13 cellular contexts compared by ENCODE assay signal in the genomic region with DNA sequence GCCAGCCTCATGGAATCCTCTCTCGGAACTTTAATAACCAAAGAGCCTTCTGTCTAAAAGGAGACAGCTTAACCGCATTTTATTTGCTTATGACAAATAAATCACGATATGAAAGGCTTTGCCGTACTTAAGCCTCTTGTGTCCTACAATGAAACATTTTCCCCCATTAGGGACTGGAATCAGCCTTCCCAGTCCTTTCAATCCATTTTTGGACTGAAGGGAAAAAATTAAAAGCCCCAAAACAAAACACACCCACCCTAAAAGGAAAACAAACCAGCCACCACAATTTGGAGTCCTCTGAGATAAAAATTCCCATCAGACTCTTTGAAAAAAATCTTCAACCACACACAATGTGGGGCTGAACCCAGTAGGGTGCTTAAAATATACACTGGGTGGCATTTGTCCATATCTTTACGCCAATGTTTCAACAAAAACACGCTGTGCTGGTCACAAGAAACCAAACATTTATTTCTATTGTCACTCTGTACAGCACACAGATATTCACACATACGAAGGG. TPM values are rescaled to one million over a fixed set of nuclear protein-coding genes. Genes with fewer than 3 reads are reported as not detected.
DNase-seq lines count a peak whose midpoint lies in the region; TF ChIP-seq lines count a peak whose summit lies in the region.
"Had no signal": no experiment of that assay in that cellular context is flagged by ENCODE, and none has a peak within 500 bp of the region (broad histone marks: within the 10 kb centered on the region; RNA-seq: fewer than 3 reads in every experiment).

No MANE protein-coding gene starts in this region.

- H3K4me1 ChIP-seq in Loucy (ENCODE audit: insufficient read depth, low read length, poor library complexity, severe bottlenecking) (peaks cover 81% of the 10 kb centered on the region), sigmoid colon (peaks cover 0 to 87% (median 69%) of the 10 kb centered on the region in 4 donors)

- peak overlapping the region; percentile 94 to 99 (median 96) for H3K27ac ChIP-seq in sigmoid colon
- H3K27ac ChIP-seq: SJCRH30 had no signal

- peaks cover 98% of the 10 kb centered on the region for H3K79me2 ChIP-seq in Loucy (ENCODE audit: insufficient read depth, low read length)

- H2AFZ ChIP-seq in Loucy (ENCODE audit: low read length): no peak overlapping the region

- H3K27me3 ChIP-seq in Loucy (ENCODE audit: insufficient read depth, low read length, poor library complexity, severe bottlenecking): peaks cover 16% of the 10 kb centered on the region
- H3K27me3 ChIP-seq in sigmoid colon: no peaks in the 10 kb centered on the region
- H3K27me3 ChIP-seq: SJCRH30 had no signal

- WGBS in sigmoid colon, 2 donors: 63 to 69% methylated on average over 7 of the region's 7 CpGs

- peaks cover 5% of the 10 kb centered on the region for H3F3A ChIP-seq in Loucy (ENCODE audit: low read depth)

- H3K36me3 ChIP-seq in Loucy (ENCODE audit: insufficient read depth, low read length) (peaks cover 79% of the 10 kb centered on the region), sigmoid colon (no peaks in the 10 kb centered on the region)
- H3K36me3 ChIP-seq: SJCRH30 had no signal

- H3K9ac ChIP-seq in Loucy (ENCODE audit: low read depth, low read length, poor library complexity, severe bottlenecking): peak overlapping the region; percentile 95

- peak overlapping the region; percentile 89 for H3K4me3 ChIP-seq in Loucy (ENCODE audit: low read length, poor library complexity, severe bottlenecking)
- H3K4me3 ChIP-seq in astrocyte of the cerebellum (ENCODE audit: low read depth, low read length): peak overlapping the region; percentile 82
- H3K4me3 ChIP-seq in sigmoid colon: peak overlapping the region; percentile 5 to 84 (median 66)
- H3K4me3 ChIP-seq: SJCRH30 had no signal

- in situ Hi-C loops in astrocyte of the cerebellum (cut with HindIII; ENCODE audit: low sequenced_read_pairs): no loop called here

- DNase-seq in astrocyte of the cerebellum (ENCODE audit: low read depth): no peak
- no peak for DNase-seq in sigmoid colon
- DNase-seq in HT-29 (ENCODE audit: low spot score): no peak
- no peak for DNase-seq in mucosa of gallbladder (ENCODE audit: low spot score)
- no peak for DNase-seq in stimulated activated CD4-positive, alpha-beta T cell treated with anti-CD3 and anti-CD28 coated beads, Interleukin-4, amount 100 ng/mL, for 24 hours
- DNase-seq: activated CD4-positive, alpha-beta memory T cell treated with anti-CD3 and anti-CD28 coated beads, Interleukin-2, amount 10 ng/mL, durations not matched to agents 7 days and 5 days; activated naive CD8-positive, alpha-beta T cell treated with anti-CD3 and anti-CD28 coated beads, Interleukin-2, amount 50 U/mL, for 24 hours; DND-41; NCI-H2171 treated with DMSO at 0.1 percent for 48 hours; SJCRH30; stimulated activated naive CD4-positive, alpha-beta T cell had no signal

- H3K4me2 ChIP-seq in Loucy (ENCODE audit: low read depth, low read length, poor library complexity, severe bottlenecking): peak overlapping the region; percentile 98

- H3K9me3 ChIP-seq in Loucy (ENCODE audit: insufficient read depth, low read depth, low read length) (no peaks in the 10 kb centered on the region), sigmoid colon (no peaks in the 10 kb centered on the region)
- H3K9me3 ChIP-seq: SJCRH30 had no signal

- TF ChIP-seq CTCF in Loucy (conservative IDR thresholded peaks at IDR 0.05; ENCODE audit: low read length): no peak
- no peak for TF ChIP-seq CTCF in astrocyte of the cerebellum (IDR thresholded peaks at IDR 0.05; ENCODE audit: low read depth, low read length, missing control alignments)
- no peak for TF ChIP-seq CTCF in sigmoid colon (IDR thresholded peaks at IDR 0.05)

- H4K20me1 ChIP-seq in Loucy (ENCODE audit: insufficient read depth, low read length, poor library complexity, severe bottlenecking): peaks cover 68% of the 10 kb centered on the region

- no peak for TF ChIP-seq POLR2A in sigmoid colon (IDR thresholded peaks at IDR 0.05)

- H3K9me2 ChIP-seq in Loucy (replicated peaks; ENCODE audit: low read depth, low read length): no peaks in the 10 kb centered on the region

- intact Hi-C loops in sigmoid colon (cut with DNase I): no loop called here

- TF ChIP-seq EP300 in sigmoid colon (IDR thresholded peaks at IDR 0.05): no peak

RNA-seq across cellular contexts. Expression of a gene that starts 3.0 kb away (rescaled TPM):
- total RNA-seq in sigmoid colon (1 to 10 TPM; 4.6 to 8.3 (median 5.4) TPM), mucosa of gallbladder (6.4 TPM)
- polyA plus RNA-seq in sigmoid colon: 1 to 10 TPM in 2 of 3 donors, under 1 TPM in 1; 0.23 to 2.7 (median 1.2) TPM
- total RNA-seq in HT-29 (2014; rRNA removed; shearing (Covaris generic)): 14.5 and 15.5 TPM in 2 replicates
- total RNA-seq: H1 had no signal
- polyA plus RNA-seq: H1 had no signal

RNA-seq across cellular contexts. Expression of a gene that starts 14.9 kb away (rescaled TPM):
- total RNA-seq in sigmoid colon: 10 to 100 TPM; 25.3 to 64.3 (median 30.1) TPM
- polyA plus RNA-seq in sigmoid colon: 10 to 100 TPM in 2 of 3 donors, 1 to 10 TPM in 1; 6.2 to 16.7 (median 10.2) TPM
- total RNA-seq in HT-29 (2014; rRNA removed; shearing (Covaris generic)): 99.5 and 126 TPM in 2 replicates
- 17.2 TPM for total RNA-seq in mucosa of gallbladder
- total RNA-seq: H1 had no signal
- polyA plus RNA-seq: H1 had no signal

RNA-seq across cellular contexts. Expression of a gene that starts 18.5 kb away (rescaled TPM):
- total RNA-seq in sigmoid colon: 1 to 10 TPM; 1.5 to 2.5 (median 2.1) TPM
- 10 to 100 TPM in 1 of 3 donors, 1 to 10 TPM in 2; 3.2 to 13.9 (median 4.2) TPM for polyA plus RNA-seq in sigmoid colon
- total RNA-seq in HT-29 (2014; rRNA removed; shearing (Covaris generic)): 7.5 and 8.2 TPM in 2 replicates
- 0.49 TPM for total RNA-seq in mucosa of gallbladder
- total RNA-seq: H1 had no signal
- polyA plus RNA-seq: H1 had no signal

RNA-seq across cellular contexts. Expression of a gene that starts 29.7 kb away (rescaled TPM):
- total RNA-seq in sigmoid colon: 10 to 100 TPM in 3 of 4 donors, 1 to 10 TPM in 1; 6.7 to 10.5 (median 10.3) TPM
- polyA plus RNA-seq in sigmoid colon: 10 to 100 TPM in 2 of 3 donors, 1 to 10 TPM in 1; 6.0 to 28.5 (median 10.2) TPM
- total RNA-seq in HT-29 (2014; rRNA removed; shearing (Covaris generic)): 160 and 174 TPM in 2 replicates
- total RNA-seq in mucosa of gallbladder: 2.0 TPM
- total RNA-seq: H1 had no signal
- polyA plus RNA-seq: H1 had no signal

RNA-seq across cellular contexts. Expression of a gene that starts 30.2 kb away (rescaled TPM):
- total RNA-seq in sigmoid colon: 10 to 100 TPM; 44.9 to 86.1 (median 63.6) TPM
- 1 to 10 TPM; 1.6 to 7.8 (median 3.0) TPM for polyA plus RNA-seq in sigmoid colon
- total RNA-seq in HT-29 (2014; rRNA removed; shearing (Covaris generic)): 2.3 and 7.0 TPM in 2 replicates
- 23.4 TPM for total RNA-seq in mucosa of gallbladder
- total RNA-seq: H1 had no signal
- polyA plus RNA-seq: H1 had no signal
